ENCODE assay signal across 1 cellular context in genomic region chr11:68324241-68324640, GRCh38.
TF ChIP-seq lines count a peak whose summit lies in the region.

No MANE protein-coding gene starts in this region.

TF ChIP-seq in H1, 55 proteins besides CTCF, POLR2A, EP300 and RAD21:
- TF ChIP-seq KDM1A (IDR thresholded peaks at IDR 0.05; ENCODE audit: borderline replicate concordance, low read length) (no peak), JUN (IDR thresholded peaks at IDR 0.05; ENCODE audit: low read depth, low read length) (no peak)
